ENCODE assay signal across 9 cellular contexts in the genomic region with DNA sequence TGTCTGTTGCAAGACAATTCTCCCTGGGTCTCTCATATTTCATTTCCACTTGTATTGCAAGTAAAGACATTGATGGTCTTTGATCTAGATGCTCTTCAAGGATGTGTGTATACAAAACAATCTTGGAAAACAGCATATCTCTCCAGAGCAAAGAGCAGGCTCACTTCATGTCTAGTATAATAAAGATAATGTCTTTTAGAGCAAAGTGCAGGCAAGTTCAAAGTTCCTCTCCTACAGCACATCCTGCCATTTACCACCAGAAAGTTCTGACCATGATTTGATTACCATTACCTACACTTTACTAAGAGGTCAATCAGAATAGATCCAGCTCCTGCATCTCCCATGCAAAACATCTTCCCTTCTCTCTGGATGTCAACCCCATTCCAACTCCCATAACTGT.
"Had no signal": no experiment of that assay in that cellular context is flagged by ENCODE, and none has a peak within 500 bp of the region (broad histone marks: within the 10 kb centered on the region; RNA-seq: fewer than 3 reads in every experiment).

No MANE protein-coding gene starts in this region.

- FAIRE-seq: HepG2, HTR-8/SVneo, K562 had no signal

- H3K9me3 Mint-ChIP-seq: IgD-negative memory B cell had no signal

- DNase-seq: IMR-90, KBM-7, KG1 had no signal

- H3K27me3 Mint-ChIP-seq: IgD-negative memory B cell had no signal

- H3K36me3 Mint-ChIP-seq: IgD-negative memory B cell had no signal

- H3K27ac Mint-ChIP-seq: IgD-negative memory B cell had no signal

- H3K4me1 Mint-ChIP-seq: IgD-negative memory B cell had no signal

- ATAC-seq: HepG2, K562 had no signal

- H3K27ac ChIP-seq: HL-60, KMS-11 had no signal

- H3K4me3 ChIP-seq: K562 had no signal

- H3K4me3 Mint-ChIP-seq: IgD-negative memory B cell had no signal
